23 cellular contexts compared by ENCODE assay signal in genomic region chr14:101333335-101334280, GRCh38.
"Had no signal": no experiment of that assay in that cellular context is flagged by ENCODE, and none has a peak within 500 bp of the region (broad histone marks: within the 10 kb centered on the region; RNA-seq: fewer than 3 reads in every experiment).

No MANE protein-coding gene starts in this region.

- H3K27me3 ChIP-seq: neutrophil, uterus had no signal

- H3K4me1 Mint-ChIP-seq: activated CD4-positive, alpha-beta T cell treated with anti-CD3 and anti-CD28 coated beads, Interleukin-2, amount 10 ng/mL, durations not matched to agents 7 days and 5 days; activated CD8-positive, alpha-beta memory T cell treated with anti-CD3 and anti-CD28 coated beads, Interleukin-2, amount 10 ng/mL, durations not matched to agents 7 days and 5 days; activated naive CD4-positive, alpha-beta T cell treated with anti-CD3 and anti-CD28 coated beads, Interleukin-2, amount 10 ng/mL, durations not matched to agents 7 days and 5 days; natural killer cell; stimulated activated memory B cell treated with anti-CD40 and anti-IgM and Interleukin-4, amounts not matched to agents 10 μg/mL and 1 μg/mL and 100 μg/mL, for 72 hours had no signal

- H3K4me3 Mint-ChIP-seq: activated CD4-positive, alpha-beta T cell treated with anti-CD3 and anti-CD28 coated beads, Interleukin-2, amount 10 ng/mL, durations not matched to agents 7 days and 5 days; activated CD8-positive, alpha-beta memory T cell treated with anti-CD3 and anti-CD28 coated beads, Interleukin-2, amount 10 ng/mL, durations not matched to agents 7 days and 5 days; activated CD8-positive, alpha-beta T cell treated with anti-CD3 and anti-CD28 coated beads for 36 hours; activated naive CD4-positive, alpha-beta T cell treated with anti-CD3 and anti-CD28 coated beads, Interleukin-2, amount 10 ng/mL, durations not matched to agents 7 days and 5 days; mesothelial cell of epicardium; natural killer cell; stimulated activated memory B cell treated with anti-CD40 and anti-IgM and Interleukin-4, amounts not matched to agents 10 μg/mL and 1 μg/mL and 100 μg/mL, for 72 hours had no signal

- H3K27me3 Mint-ChIP-seq: stimulated activated memory B cell treated with anti-CD40 and anti-IgM and Interleukin-4, amounts not matched to agents 10 μg/mL and 1 μg/mL and 100 μg/mL, for 72 hours had no signal

- H3K27ac ChIP-seq: epithelial cell of prostate, neutrophil, uterus, VCaP had no signal

- H3K27ac Mint-ChIP-seq: activated CD4-positive, alpha-beta T cell treated with anti-CD3 and anti-CD28 coated beads, Interleukin-2, amount 10 ng/mL, durations not matched to agents 7 days and 5 days; activated CD8-positive, alpha-beta memory T cell treated with anti-CD3 and anti-CD28 coated beads, Interleukin-2, amount 10 ng/mL, durations not matched to agents 7 days and 5 days; activated CD8-positive, alpha-beta T cell treated with anti-CD3 and anti-CD28 coated beads for 36 hours; activated naive CD4-positive, alpha-beta T cell treated with anti-CD3 and anti-CD28 coated beads, Interleukin-2, amount 10 ng/mL, durations not matched to agents 7 days and 5 days; mesothelial cell of epicardium; natural killer cell; stimulated activated memory B cell treated with anti-CD40 and anti-IgM and Interleukin-4, amounts not matched to agents 10 μg/mL and 1 μg/mL and 100 μg/mL, for 72 hours had no signal

- H3K9me3 ChIP-seq: neutrophil, uterus had no signal

- H3K36me3 ChIP-seq: neutrophil, uterus had no signal

- ATAC-seq: activated CD4-positive, CD25-positive, alpha-beta regulatory T cell treated with anti-CD3 and anti-CD28 coated beads, Interleukin-2, amount 50 U/mL, for 24 hours; activated CD8-positive, alpha-beta memory T cell treated with anti-CD3 and anti-CD28 coated beads, Interleukin-2, amount 10 ng/mL, durations not matched to agents 7 days and 5 days; activated CD8-positive, alpha-beta T cell treated with anti-CD3 and anti-CD28 coated beads for 36 hours; natural killer cell; stimulated activated memory B cell treated with anti-CD40 and anti-IgM and Interleukin-4, amounts not matched to agents 10 μg/mL and 1 μg/mL and 100 μg/mL, for 72 hours had no signal

- H3K36me3 Mint-ChIP-seq: activated CD8-positive, alpha-beta memory T cell treated with anti-CD3 and anti-CD28 coated beads, Interleukin-2, amount 10 ng/mL, durations not matched to agents 7 days and 5 days; activated naive CD4-positive, alpha-beta T cell treated with anti-CD3 and anti-CD28 coated beads, Interleukin-2, amount 10 ng/mL, durations not matched to agents 7 days and 5 days; mesothelial cell of epicardium; natural killer cell; stimulated activated memory B cell treated with anti-CD40 and anti-IgM and Interleukin-4, amounts not matched to agents 10 μg/mL and 1 μg/mL and 100 μg/mL, for 72 hours had no signal

- H3K4me3 ChIP-seq: lung, uterus had no signal

- DNase-seq: activated CD4-positive, alpha-beta T cell treated with anti-CD3 and anti-CD28 coated beads, Interleukin-2, amount 10 ng/mL, durations not matched to agents 7 days and 5 days; activated CD8-positive, alpha-beta memory T cell treated with anti-CD3 and anti-CD28 coated beads, Interleukin-2, amount 10 ng/mL, durations not matched to agents 7 days and 5 days; activated CD8-positive, alpha-beta T cell treated with anti-CD3 and anti-CD28 coated beads for 36 hours; activated effector memory CD4-positive, alpha-beta T cell treated with anti-CD3 and anti-CD28 coated beads, Interleukin-2, amount 50 U/mL, for 16 hours; activated naive CD4-positive, alpha-beta T cell treated with anti-CD3 and anti-CD28 coated beads, Interleukin-2, amount 10 ng/mL, durations not matched to agents 7 days and 5 days; activated T-cell treated with anti-CD3 and anti-CD28 coated beads for 4 hours; anterior cingulate cortex; central memory CD4-positive, alpha-beta T cell; cortex of kidney; kidney; natural killer cell; small intestine; stimulated activated CD4-positive, alpha-beta T cell treated with anti-CD3 and anti-CD28 coated beads, Interleukin-15, amount 100 ng/mL, for 24 hours; T-helper 2 cell; trophoblast cell; uterus had no signal

- H3K9me3 Mint-ChIP-seq: activated CD4-positive, alpha-beta T cell treated with anti-CD3 and anti-CD28 coated beads, Interleukin-2, amount 10 ng/mL, durations not matched to agents 7 days and 5 days; activated CD8-positive, alpha-beta T cell treated with anti-CD3 and anti-CD28 coated beads for 36 hours; activated naive CD4-positive, alpha-beta T cell treated with anti-CD3 and anti-CD28 coated beads, Interleukin-2, amount 10 ng/mL, durations not matched to agents 7 days and 5 days; mesothelial cell of epicardium; natural killer cell; stimulated activated memory B cell treated with anti-CD40 and anti-IgM and Interleukin-4, amounts not matched to agents 10 μg/mL and 1 μg/mL and 100 μg/mL, for 72 hours had no signal
